ENCODE assay signal across 23 cellular contexts in the genomic region with DNA sequence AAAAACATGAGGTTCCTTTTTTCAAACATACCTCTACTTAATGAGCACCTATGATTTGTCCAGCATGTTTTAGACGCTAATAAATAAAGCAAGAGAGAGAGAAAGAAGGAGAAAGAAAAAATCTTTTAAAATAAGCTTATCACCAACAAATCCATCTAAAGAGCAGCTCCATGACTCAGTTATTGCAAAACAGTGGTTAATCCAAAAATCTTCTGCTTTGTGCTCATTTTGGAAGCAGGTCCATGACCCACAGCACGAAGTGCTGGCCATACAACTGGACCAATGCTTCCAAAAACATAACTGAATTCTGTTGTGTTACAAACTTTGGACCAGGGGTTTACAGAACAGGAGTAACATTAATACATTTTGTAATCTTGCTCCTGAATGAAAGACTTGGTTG.
"Had no signal": no experiment of that assay in that cellular context is flagged by ENCODE, and none has a peak within 500 bp of the region (broad histone marks: within the 10 kb centered on the region; RNA-seq: fewer than 3 reads in every experiment).

No MANE protein-coding gene starts in this region.

- H3K36me3 ChIP-seq: lower lobe of right lung, ovary, sigmoid colon, spleen, thoracic aorta, tibial nerve, upper lobe of left lung had no signal

- H3K27me3 ChIP-seq: ovary, sigmoid colon, spleen, tibial nerve, upper lobe of left lung had no signal

- H3K4me1 ChIP-seq: lower lobe of right lung, psoas muscle, sigmoid colon, spleen, tibial nerve, upper lobe of left lung had no signal

- H3K9me3 ChIP-seq: lower lobe of right lung, ovary, psoas muscle, sigmoid colon, spleen, thoracic aorta, tibial nerve, upper lobe of left lung had no signal

- H3K4me3 ChIP-seq: lower lobe of right lung, ovary, psoas muscle, sigmoid colon, skin epidermis, spleen, thoracic aorta, tibial nerve, upper lobe of left lung had no signal

- H3K27ac ChIP-seq: lower lobe of right lung, ovary, psoas muscle, sigmoid colon, skin epidermis, spleen, thoracic aorta, tibial nerve, upper lobe of left lung had no signal

- DNase-seq: cortex of kidney; effector memory CD8-positive, alpha-beta T cell; foreskin melanocyte; hypothalamus; immature natural killer cell; left ventricle myocardium superior; lower lobe of right lung; naive thymus-derived CD8-positive, alpha-beta T cell; nephron progenitor cell; nucleus accumbens; ovary; posterior cingulate gyrus; psoas muscle; right cardiac atrium; sigmoid colon; spleen; stimulated activated CD4-positive, alpha-beta T cell treated with anti-CD3 and anti-CD28 coated beads, Interleukin-4, amount 100 ng/mL, for 4 hours; stimulated activated naive CD8-positive, alpha-beta T cell treated with anti-CD3 and anti-CD28 coated beads, Interleukin-15, Interleukin-2, amounts not matched to agents 100 U/mL and 50 U/mL, for 24 hours; substantia nigra; upper lobe of left lung had no signal
